ENCODE assay signal across 9 cellular contexts in the genomic region with DNA sequence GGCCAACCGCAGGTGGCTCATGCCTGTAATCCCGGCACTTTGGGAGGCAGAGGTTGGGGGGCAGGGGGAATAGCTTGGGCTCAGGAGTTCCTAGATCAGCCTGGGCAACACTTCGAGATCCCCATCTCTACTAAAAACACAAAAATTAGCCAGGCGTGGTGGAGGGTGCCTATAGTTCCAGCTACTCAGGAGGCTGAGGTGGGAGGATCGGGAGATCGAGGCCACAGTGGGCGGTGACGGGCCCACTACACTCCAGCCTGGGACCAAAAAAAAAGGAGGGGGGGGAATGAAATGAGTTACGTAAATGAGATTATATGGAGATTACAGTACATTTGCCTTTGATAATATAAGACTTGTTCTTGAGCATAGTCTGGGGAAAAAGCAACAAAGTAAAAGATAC. TPM values are rescaled to one million over a fixed set of nuclear protein-coding genes. Genes with fewer than 3 reads are reported as not detected.
DNase-seq lines count a peak whose midpoint lies in the region; ATAC-seq and TF ChIP-seq lines count a peak whose summit lies in the region.
"Had no signal": no experiment of that assay in that cellular context is flagged by ENCODE, and none has a peak within 500 bp of the region (broad histone marks: within the 10 kb centered on the region; RNA-seq: fewer than 3 reads in every experiment).

No MANE protein-coding gene starts in this region.

- peaks cover 13% of the 10 kb centered on the region for H3K36me3 ChIP-seq in CD4-positive, CD25-positive, alpha-beta regulatory T cell (ENCODE audit: control insufficient read depth, insufficient read depth, low read length)
- H3K36me3 ChIP-seq in KOPT-K1 (ENCODE audit: insufficient read depth, low read length) (peaks cover 21% of the 10 kb centered on the region), colonic mucosa (no peaks in the 10 kb centered on the region)

- H3K27me3 ChIP-seq in CD4-positive, CD25-positive, alpha-beta regulatory T cell (ENCODE audit: control insufficient read depth, insufficient read depth, low read length): no peaks in the 10 kb centered on the region
- H3K27me3 ChIP-seq in colonic mucosa: no peaks in the 10 kb centered on the region

- no peak overlapping the region for H3K27ac ChIP-seq in CD4-positive, CD25-positive, alpha-beta regulatory T cell (ENCODE audit: insufficient read depth, low read length, poor library complexity, severe bottlenecking)
- H3K27ac ChIP-seq in KOPT-K1 (ENCODE audit: low read depth, low read length, poor library complexity, severe bottlenecking) (peak overlapping the region; percentile 73), colonic mucosa (no peak overlapping the region)

- H3K27ac Mint-ChIP-seq in CD4-positive, CD25-positive, alpha-beta regulatory T cell: peak overlapping the region; percentile 57 to 94 (median 90)
- H3K27ac Mint-ChIP-seq in natural killer cell treated with Interleukin-12 subunit alpha and Interleukin-12 subunit beta and Interleukin-15 and Interleukin-18, amount 100 ng/mL, for 72 hours: peak overlapping the region; percentile 66 to 98

- no peak for TF ChIP-seq CTCF in colonic mucosa (IDR thresholded peaks at IDR 0.05)

- H3K4me3 Mint-ChIP-seq in CD4-positive, CD25-positive, alpha-beta regulatory T cell: peak overlapping the region; percentile 94 to 99 (median 95)
- peak overlapping the region; percentile 97 for H3K4me3 Mint-ChIP-seq in natural killer cell treated with Interleukin-12 subunit alpha and Interleukin-12 subunit beta and Interleukin-15 and Interleukin-18, amount 100 ng/mL, for 72 hours

- H3K9me3 ChIP-seq in CD4-positive, CD25-positive, alpha-beta regulatory T cell (ENCODE audit: control insufficient read depth in 2 of 2, low read length in 2 of 2): no peaks in the 10 kb centered on the region
- no peaks in the 10 kb centered on the region for H3K9me3 ChIP-seq in KOPT-K1 (ENCODE audit: insufficient read depth, low read length, poor library complexity, severe bottlenecking)
- H3K9me3 ChIP-seq in colonic mucosa: no peaks in the 10 kb centered on the region

- no peak for DNase-seq in CD4-positive, CD25-positive, alpha-beta regulatory T cell
- DNase-seq in colonic mucosa: no peak
- no peak for DNase-seq in natural killer cell treated with Interleukin-12 subunit alpha and Interleukin-12 subunit beta and Interleukin-15 and Interleukin-18, amount 100 ng/mL, for 72 hours (ENCODE audit: low spot score)
- no peak for DNase-seq in stimulated activated CD4-positive, alpha-beta T cell treated with anti-CD3 and anti-CD28 coated beads, Interleukin-15, amount 100 ng/mL, for 24 hours
- DNase-seq in DMS153 treated with DMSO at 0.1 percent for 48 hours (lab: John Stamatoyannopoulos, UW; ENCODE audit: unreplicated experiment): no peak
- DNase-seq: T1000 had no signal

- peaks cover 45% of the 10 kb centered on the region for H3K4me1 ChIP-seq in CD4-positive, CD25-positive, alpha-beta regulatory T cell (ENCODE audit: control insufficient read depth, insufficient read depth, low read length, poor library complexity, severe bottlenecking)
- no peaks in the 10 kb centered on the region for H3K4me1 ChIP-seq in colonic mucosa

- H3K4me1 Mint-ChIP-seq in CD4-positive, CD25-positive, alpha-beta regulatory T cell: peaks cover 34 to 70% (median 47%) of the 10 kb centered on the region in 4 donors
- peaks cover 44 to 53% of the 10 kb centered on the region in 2 donors for H3K4me1 Mint-ChIP-seq in natural killer cell treated with Interleukin-12 subunit alpha and Interleukin-12 subunit beta and Interleukin-15 and Interleukin-18, amount 100 ng/mL, for 72 hours (ENCODE audit: low read depth in 2 of 2)

- no peaks in the 10 kb centered on the region for H3K9me3 Mint-ChIP-seq in CD4-positive, CD25-positive, alpha-beta regulatory T cell
- H3K9me3 Mint-ChIP-seq in natural killer cell treated with Interleukin-12 subunit alpha and Interleukin-12 subunit beta and Interleukin-15 and Interleukin-18, amount 100 ng/mL, for 72 hours: no peaks in the 10 kb centered on the region

- ATAC-seq in CD4-positive, CD25-positive, alpha-beta regulatory T cell (ENCODE audit: low read depth in 2 of 2): no peak
- ATAC-seq in natural killer cell treated with Interleukin-12 subunit alpha and Interleukin-12 subunit beta and Interleukin-15 and Interleukin-18, amount 100 ng/mL, for 72 hours: no peak
- ATAC-seq in HG02678 (IDR thresholded peaks at IDR 0.05; ENCODE audit: unreplicated experiment): no peak
- no peak for ATAC-seq in HG02870 (IDR thresholded peaks at IDR 0.05; ENCODE audit: unreplicated experiment)

- intact Hi-C loops in colonic mucosa (cut with DNase I): no loop called here

- peak overlapping the region; percentile 95 for H3K4me3 ChIP-seq in CD4-positive, CD25-positive, alpha-beta regulatory T cell (ENCODE audit: low read depth, low read length)
- peak overlapping the region; percentile 96 for H3K4me3 ChIP-seq in colonic mucosa

- H3K27me3 Mint-ChIP-seq in CD4-positive, CD25-positive, alpha-beta regulatory T cell: peaks cover 4% of the 10 kb centered on the region
- no peaks in the 10 kb centered on the region for H3K27me3 Mint-ChIP-seq in natural killer cell treated with Interleukin-12 subunit alpha and Interleukin-12 subunit beta and Interleukin-15 and Interleukin-18, amount 100 ng/mL, for 72 hours

- peak overlapping the region in 1 of 2 donors; percentile 74 for H3K9ac ChIP-seq in colonic mucosa (ENCODE audit: low read depth in 2 of 2, low read length in 2 of 2)

- peaks cover 24% of the 10 kb centered on the region for H3K36me3 Mint-ChIP-seq in CD4-positive, CD25-positive, alpha-beta regulatory T cell
- H3K36me3 Mint-ChIP-seq in natural killer cell treated with Interleukin-12 subunit alpha and Interleukin-12 subunit beta and Interleukin-15 and Interleukin-18, amount 100 ng/mL, for 72 hours: peaks cover 5% of the 10 kb centered on the region

RNA-seq across cellular contexts. Expression of a gene that starts 1.1 kb away (rescaled TPM):
- total RNA-seq in CD4-positive, CD25-positive, alpha-beta regulatory T cell: 34.5 TPM
- polyA plus RNA-seq in CD4-positive, CD25-positive, alpha-beta regulatory T cell: 10 to 100 TPM; 31.5 to 40.2 (median 32.8) TPM
- total RNA-seq in colonic mucosa: 10 to 100 TPM; 16.7 to 17.0 TPM
- 10 to 100 TPM; 26.3 to 33.8 TPM for total RNA-seq in natural killer cell treated with Interleukin-12 subunit alpha and Interleukin-12 subunit beta and Interleukin-15 and Interleukin-18, amount 100 ng/mL, for 72 hours

RNA-seq across cellular contexts. Expression of a gene that starts 20.6 kb away (rescaled TPM):
- not detected for total RNA-seq in CD4-positive, CD25-positive, alpha-beta regulatory T cell
- under 1 TPM in 1 of 4 donors, not detected in 3; 0.45 TPM for polyA plus RNA-seq in CD4-positive, CD25-positive, alpha-beta regulatory T cell
- not detected for total RNA-seq in colonic mucosa
- total RNA-seq in natural killer cell treated with Interleukin-12 subunit alpha and Interleukin-12 subunit beta and Interleukin-15 and Interleukin-18, amount 100 ng/mL, for 72 hours: not detected

RNA-seq across cellular contexts. Expression of a gene that starts 54.0 kb away (rescaled TPM):
- 0.79 TPM for total RNA-seq in CD4-positive, CD25-positive, alpha-beta regulatory T cell
- under 1 TPM in 2 of 4 donors, not detected in 2; 0.10 to 0.14 TPM for polyA plus RNA-seq in CD4-positive, CD25-positive, alpha-beta regulatory T cell
- 10 to 100 TPM; 10.1 TPM for total RNA-seq in colonic mucosa
- total RNA-seq in natural killer cell treated with Interleukin-12 subunit alpha and Interleukin-12 subunit beta and Interleukin-15 and Interleukin-18, amount 100 ng/mL, for 72 hours: under 1 TPM; 0.19 to 0.25 TPM
